9 cellular contexts compared by ENCODE assay signal in genomic region chr19:49869009-49869483, GRCh38. TPM values are rescaled to one million over a fixed set of nuclear protein-coding genes. Genes with fewer than 3 reads are reported as not detected.
DNase-seq lines count a peak whose midpoint lies in the region; ATAC-seq, FAIRE-seq and TF ChIP-seq lines count a peak whose summit lies in the region.
"Had no signal": no experiment of that assay in that cellular context is flagged by ENCODE, and none has a peak within 500 bp of the region (broad histone marks: within the 10 kb centered on the region; RNA-seq: fewer than 3 reads in every experiment).

No MANE protein-coding gene starts in this region.

- TF ChIP-seq CTCF in coronary artery (IDR thresholded peaks at IDR 0.05), result no peak
- no peak for TF ChIP-seq CTCF in neural crest cell (conservative IDR thresholded peaks at IDR 0.05)

- intact Hi-C loops in activated CD4-positive, alpha-beta T cell treated with anti-CD3 and anti-CD28 coated beads for 36 hours (cut with DNase I, micrococcal nuclease), result loop anchor here (1.0 to 5.0 kb wide), 10 partner anchors 8 to 1240 kb away; partner anchors contain the start of genes FUZ (in 2 of the 2), PRMT1 (in 2 of the 2), AKT1S1 (in 1 of the 2) and ALDH16A1 (in 1 of the 2)

- no peak overlapping the region for H3K4me3 Mint-ChIP-seq in activated CD4-positive, alpha-beta T cell treated with anti-CD3 and anti-CD28 coated beads for 36 hours
- no peak overlapping the region for H3K4me3 Mint-ChIP-seq in neural crest cell
- H3K4me3 Mint-ChIP-seq: central memory CD8-positive, alpha-beta T cell had no signal

- DNase-seq in activated CD4-positive, alpha-beta T cell treated with anti-CD3 and anti-CD28 coated beads for 36 hours, result no peak
- DNase-seq in activated CD4-positive, alpha-beta T cell treated with anti-CD3 and anti-CD28 coated beads for 1 hour, result no peak
- DNase-seq in HTR-8/SVneo (ENCODE audit: insufficient read length, low spot score) (peak; percentile 57), coronary artery (ENCODE audit: low spot score) (no peak), neural crest cell (ENCODE audit: low read depth, low spot score) (no peak), MV-4-11 (lab: John Stamatoyannopoulos, UW) (no peak)
- DNase-seq in stimulated activated CD4-positive, alpha-beta T cell treated with anti-CD3 and anti-CD28 coated beads, Interleukin-2, amount 100 ng/mL, for 48 hours, result no peak

- ATAC-seq in activated CD4-positive, alpha-beta T cell treated with anti-CD3 and anti-CD28 coated beads for 36 hours, result peak; percentile 9
- no peak for ATAC-seq in GM18861 (IDR thresholded peaks at IDR 0.05; ENCODE audit: unreplicated experiment)

- FAIRE-seq in HTR-8/SVneo (lab: Jason Lieb, UNC), result peak; percentile 28

- peak overlapping the region; percentile 78 to 96 for H3K27ac ChIP-seq in coronary artery

- H3K4me1 Mint-ChIP-seq in activated CD4-positive, alpha-beta T cell treated with anti-CD3 and anti-CD28 coated beads for 36 hours, result peaks cover 36% of the 10 kb centered on the region
- peaks cover 46% of the 10 kb centered on the region for H3K4me1 Mint-ChIP-seq in neural crest cell

- POLR2A ChIA-PET in activated CD4-positive, alpha-beta T cell treated with anti-CD3 and anti-CD28 coated beads for 36 hours (lab: Charles Lee), result interaction anchor here (0.6 to 2.5 kb wide), 10 partner anchors 8 to 373 kb away, joined by 3 to 13 read pairs (median 4); partner anchors contain the start of genes AKT1S1, AP2A1, ATF5 and NUP62

- H3K27ac Mint-ChIP-seq in activated CD4-positive, alpha-beta T cell treated with anti-CD3 and anti-CD28 coated beads for 36 hours, result no peak overlapping the region
- peak overlapping the region; percentile 35 for H3K27ac Mint-ChIP-seq in neural crest cell (ENCODE audit: unreplicated experiment)

- no peaks in the 10 kb centered on the region for H3K27me3 Mint-ChIP-seq in activated CD4-positive, alpha-beta T cell treated with anti-CD3 and anti-CD28 coated beads for 36 hours
- H3K27me3 Mint-ChIP-seq in neural crest cell (ENCODE audit: low read depth), result peaks cover 18% of the 10 kb centered on the region
- H3K27me3 Mint-ChIP-seq: central memory CD8-positive, alpha-beta T cell had no signal

- peak overlapping the region; percentile 66 for H3K4me3 ChIP-seq in coronary artery

- H3K36me3 Mint-ChIP-seq in activated CD4-positive, alpha-beta T cell treated with anti-CD3 and anti-CD28 coated beads for 36 hours (ENCODE audit: low read depth), result peaks cover 23% of the 10 kb centered on the region
- H3K36me3 Mint-ChIP-seq in neural crest cell (ENCODE audit: low read depth), result peaks cover 12% of the 10 kb centered on the region

- H3K9me3 Mint-ChIP-seq in activated CD4-positive, alpha-beta T cell treated with anti-CD3 and anti-CD28 coated beads for 36 hours (ENCODE audit: low read depth), result no peaks in the 10 kb centered on the region
- H3K9me3 Mint-ChIP-seq in neural crest cell, result no peaks in the 10 kb centered on the region
- H3K9me3 Mint-ChIP-seq: central memory CD8-positive, alpha-beta T cell had no signal

- CTCF ChIA-PET in activated CD4-positive, alpha-beta T cell treated with anti-CD3 and anti-CD28 coated beads for 36 hours (lab: Charles Lee), result interaction anchor here (0.6 to 1.0 kb wide), 6 partner anchors 21 to 390 kb away, joined by 3 to 6 read pairs (median 4); partner anchors contain the start of gene PRMT1

RNA-seq across cellular contexts. Expression of gene PNKP, which starts 1.7 kb away (rescaled TPM):
- 10 to 100 TPM; 59.5 to 65.7 TPM for total RNA-seq in activated CD4-positive, alpha-beta T cell treated with anti-CD3 and anti-CD28 coated beads for 36 hours
- 131 and 135 TPM in 2 replicates for total RNA-seq in neural crest cell

RNA-seq across cellular contexts. Expression of gene AKT1S1, which starts 8.1 kb away (rescaled TPM):
- 10 to 100 TPM; 16.1 to 20.3 TPM for total RNA-seq in activated CD4-positive, alpha-beta T cell treated with anti-CD3 and anti-CD28 coated beads for 36 hours
- total RNA-seq in neural crest cell, result 38.6 and 39.6 TPM in 2 replicates

RNA-seq across cellular contexts. Expression of gene TBC1D17, which starts 8.5 kb away (rescaled TPM):
- total RNA-seq in activated CD4-positive, alpha-beta T cell treated with anti-CD3 and anti-CD28 coated beads for 36 hours, result 10 to 100 TPM; 29.1 to 29.6 TPM
- total RNA-seq in neural crest cell, result 30.5 and 34.5 TPM in 2 replicates

RNA-seq across cellular contexts. Expression of gene PTOV1, which starts 18.1 kb away (rescaled TPM):
- 100 to 1,000 TPM in 1 of 2 experiments, 10 to 100 TPM in 1; 76.9 to 104 TPM for total RNA-seq in activated CD4-positive, alpha-beta T cell treated with anti-CD3 and anti-CD28 coated beads for 36 hours
- total RNA-seq in neural crest cell, result 453 and 466 TPM in 2 replicates

RNA-seq across cellular contexts. Expression of gene IL4I1, which starts 27.6 kb away (rescaled TPM):
- total RNA-seq in activated CD4-positive, alpha-beta T cell treated with anti-CD3 and anti-CD28 coated beads for 36 hours, result 10 to 100 TPM; 21.2 to 22.2 TPM
- total RNA-seq in neural crest cell, result 0.12 and 0.41 TPM in 2 replicates
